Comparison of ENCODE assay signal across 18 cellular contexts in the genomic region with DNA sequence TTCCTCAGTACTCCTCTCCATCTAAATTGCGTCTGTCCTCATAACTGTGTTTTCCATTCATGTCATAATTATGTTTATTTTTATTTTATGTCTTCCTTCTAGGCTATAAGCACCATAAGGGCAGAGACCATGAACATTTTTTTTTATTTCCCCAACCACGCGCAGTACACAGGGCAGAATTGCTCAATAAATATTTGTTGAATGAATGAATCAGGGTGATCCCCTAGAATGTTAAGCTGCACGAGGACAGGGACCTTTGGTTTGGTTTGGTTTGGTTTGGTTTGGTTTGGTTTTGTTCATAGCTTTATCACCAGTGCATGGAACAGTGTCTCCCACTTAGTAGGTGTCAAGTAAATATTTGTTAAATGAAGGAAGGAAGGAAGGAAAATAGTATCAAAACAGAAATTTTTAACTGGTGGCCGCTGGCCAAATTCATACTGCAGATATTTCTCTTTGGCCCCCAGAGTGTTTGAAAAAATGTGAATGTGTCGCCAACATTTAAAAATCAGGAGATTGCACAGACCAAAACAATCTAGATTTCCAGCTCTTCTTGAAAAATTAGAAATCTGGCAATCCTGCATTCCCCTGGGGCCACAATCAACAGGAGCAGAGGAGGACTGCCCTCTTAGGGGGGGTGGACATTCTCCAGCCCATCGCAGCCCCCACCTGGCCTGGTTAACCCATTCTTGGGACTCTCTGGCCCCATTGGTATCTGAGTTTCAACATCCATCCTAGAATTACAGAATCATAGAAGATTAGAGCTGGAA.
DNase-seq lines count a peak whose midpoint lies in the region; ATAC-seq and TF ChIP-seq lines count a peak whose summit lies in the region.
"Had no signal": no experiment of that assay in that cellular context is flagged by ENCODE, and none has a peak within 500 bp of the region (broad histone marks: within the 10 kb centered on the region; RNA-seq: fewer than 3 reads in every experiment).

No MANE protein-coding gene starts in this region.

- H3K9ac ChIP-seq in subcutaneous abdominal adipose tissue (ENCODE audit: low read length in 5 of 5), result no peak overlapping the region

- no peak for TF ChIP-seq POLR2A in esophagus muscularis mucosa (IDR thresholded peaks at IDR 0.05; ENCODE audit: low read depth)

- DNase-seq in GM03348 (ENCODE audit: low spot score) (peak; percentile 52), esophagus muscularis mucosa (ENCODE audit: extremely low spot score) (no peak), right cardiac atrium (peak in 2 of 3 donors; percentile 48 to 76), HuH-7.5 (ENCODE audit: low spot score) (no peak), SJCRH30 (no peak)
- DNase-seq: activated CD4-positive, alpha-beta T cell treated with anti-CD3 and anti-CD28 coated beads for 48 hours; activated CD8-positive, alpha-beta memory T cell treated with anti-CD3 and anti-CD28 coated beads, Interleukin-2, amount 50 U/mL, for 4 hours; activated effector memory CD4-positive, alpha-beta T cell treated with anti-CD3 and anti-CD28 coated beads, Interleukin-2, amount 50 U/mL, for 16 hours; caudate nucleus; CD8-positive, alpha-beta T cell; DMS153; GF-D8; NCI-H146; T-helper 1 cell had no signal

- H3K36me3 ChIP-seq in esophagus muscularis mucosa, result no peaks in the 10 kb centered on the region
- H3K36me3 ChIP-seq in subcutaneous abdominal adipose tissue (ENCODE audit: control insufficient read depth in 5 of 5, insufficient read depth in 5 of 5, low read length in 5 of 5), result peaks cover 0 to 11% (median 0%) of the 10 kb centered on the region in 5 donors
- H3K36me3 ChIP-seq in SJCRH30, result peaks cover 72% of the 10 kb centered on the region
- H3K36me3 ChIP-seq: suprapubic skin had no signal

- peaks cover 3 to 18% (median 8%) of the 10 kb centered on the region in 4 donors for H3K4me1 ChIP-seq in esophagus muscularis mucosa
- H3K4me1 ChIP-seq in right cardiac atrium (ENCODE audit: control insufficient read depth, insufficient read depth, low read length), result no peaks in the 10 kb centered on the region
- H3K4me1 ChIP-seq in subcutaneous abdominal adipose tissue (ENCODE audit: control insufficient read depth in 5 of 5, insufficient read depth in 5 of 5, low read length in 5 of 5), result peaks cover 2 to 38% (median 27%) of the 10 kb centered on the region in 5 donors
- H3K4me1 ChIP-seq in SJCRH30, result no peaks in the 10 kb centered on the region
- H3K4me1 ChIP-seq: suprapubic skin had no signal

- H3K27me3 ChIP-seq in esophagus muscularis mucosa (no peaks in the 10 kb centered on the region), right cardiac atrium (ENCODE audit: control insufficient read depth, insufficient read depth) (no peaks in the 10 kb centered on the region), subcutaneous abdominal adipose tissue (ENCODE audit: control insufficient read depth in 5 of 5, insufficient read depth in 4 of 5, low read length in 5 of 5) (no peaks in the 10 kb centered on the region), SJCRH30 (no peaks in the 10 kb centered on the region)
- H3K27me3 ChIP-seq: suprapubic skin had no signal

- H3K27ac ChIP-seq in esophagus muscularis mucosa (replicated peaks in 1 of 4), result peak overlapping the region in 3 of 4 donors; percentile 7 to 50 (median 46)
- no peak overlapping the region for H3K27ac ChIP-seq in right cardiac atrium (ENCODE audit: low read length)
- peak overlapping the region; percentile 31 for H3K27ac ChIP-seq in subcutaneous abdominal adipose tissue (ENCODE audit: low read depth, low read length)
- no peak overlapping the region for H3K27ac ChIP-seq in SJCRH30
- H3K27ac ChIP-seq: suprapubic skin had no signal

- no peak for TF ChIP-seq CTCF in esophagus muscularis mucosa (IDR thresholded peaks at IDR 0.05)

- peak; percentile 47 to 74 for ATAC-seq in right cardiac atrium
- ATAC-seq in GM21423 (IDR thresholded peaks at IDR 0.05; ENCODE audit: unreplicated experiment), result no peak
- no peak for ATAC-seq in HG03097 (IDR thresholded peaks at IDR 0.05; ENCODE audit: low FRiP score, unreplicated experiment)
- ATAC-seq: CD8-positive, alpha-beta T cell had no signal

- H3K4me3 ChIP-seq in esophagus muscularis mucosa (no peak overlapping the region), right cardiac atrium (ENCODE audit: low read length) (no peak overlapping the region), subcutaneous abdominal adipose tissue (ENCODE audit: low read depth in 1 of 5, low read length in 5 of 5) (no peak overlapping the region), SJCRH30 (no peak overlapping the region)
- H3K4me3 ChIP-seq: suprapubic skin had no signal

- H3K9me3 ChIP-seq in esophagus muscularis mucosa (peaks cover 0 to 19% (median 12%) of the 10 kb centered on the region in 4 donors), right cardiac atrium (ENCODE audit: control insufficient read depth, low read length) (no peaks in the 10 kb centered on the region), subcutaneous abdominal adipose tissue (ENCODE audit: control insufficient read depth in 5 of 5, low read length in 5 of 5) (peaks cover 3 to 28% (median 8%) of the 10 kb centered on the region in 5 donors), SJCRH30 (replicated peaks) (peaks cover 30% of the 10 kb centered on the region)
- H3K9me3 ChIP-seq: suprapubic skin had no signal

- WGBS in esophagus muscularis mucosa, result 64% methylated on average over 7 of the region's 7 CpGs
- WGBS in right cardiac atrium, result 48% methylated on average over 7 of the region's 7 CpGs

- no peak for TF ChIP-seq EP300 in esophagus muscularis mucosa (IDR thresholded peaks at IDR 0.05)

- intact Hi-C loops in esophagus muscularis mucosa (cut with DNase I), result no loop called here
- intact Hi-C loops in right cardiac atrium (cut with DNase I), result no loop called here

Comparison
In these comparisons a context has a peak if more than half of its experiments do, and no peak if none do; other contexts are left out.
1. DNase-seq: peak in GM03348 (single experiment) and right cardiac atrium (2 of 3); none in esophagus muscularis mucosa (single experiment), HuH-7.5 (single experiment) and SJCRH30 (0 of 2).
2. H3K27ac ChIP-seq: peak in esophagus muscularis mucosa (3 of 4) and subcutaneous abdominal adipose tissue (single experiment); none in right cardiac atrium (single experiment) and SJCRH30 (single experiment).
3. ATAC-seq: peak in right cardiac atrium (2 of 2); none in GM21423 (single experiment) and HG03097 (single experiment).